1 cellular context compared by ENCODE assay signal in the genomic region with DNA sequence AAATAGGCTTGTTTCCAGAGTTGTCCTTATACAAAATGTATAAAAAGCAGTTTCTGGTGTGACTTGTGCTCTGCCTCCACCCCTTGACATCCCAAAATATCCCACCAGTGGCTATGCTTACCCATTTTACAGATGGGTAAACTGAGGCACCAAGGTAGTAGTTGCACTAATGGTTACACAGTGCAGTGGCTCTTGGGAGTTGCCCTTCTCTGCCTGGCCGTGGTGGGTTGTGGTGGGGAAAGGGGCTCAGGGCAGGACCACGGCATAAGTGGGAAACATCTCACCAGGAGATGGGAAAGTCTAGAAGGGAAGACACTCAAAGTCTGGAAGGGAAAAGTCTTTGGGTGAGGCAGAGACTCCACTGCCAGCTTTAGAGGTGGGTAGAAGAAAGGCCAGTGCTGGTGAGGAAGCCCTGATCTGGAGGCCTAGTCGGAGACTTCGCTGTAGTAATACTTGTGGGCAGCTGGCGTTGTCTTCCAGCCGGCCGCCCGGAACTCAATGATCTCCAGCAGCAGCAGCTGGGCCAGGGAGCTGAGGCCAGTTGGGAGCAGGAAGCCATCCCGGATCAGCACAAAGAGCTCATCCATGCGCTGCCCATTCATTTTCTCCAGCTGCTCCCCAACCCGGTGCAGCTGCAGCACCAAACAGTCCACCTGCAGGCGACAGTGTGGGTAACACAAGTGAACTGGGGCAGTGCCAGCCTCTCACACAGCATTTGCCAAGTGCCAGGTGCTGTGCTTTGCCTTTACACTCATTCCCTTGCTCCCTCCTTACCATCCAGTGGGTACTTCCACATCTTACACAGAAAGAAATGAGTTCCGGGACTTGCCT.
TF ChIP-seq lines count a peak whose summit lies in the region.

No MANE protein-coding gene starts in this region.

TF ChIP-seq in GM12878, 131 proteins besides CTCF, POLR2A, EP300 and RAD21:
- no peak for TF ChIP-seq DPF2 (IDR thresholded peaks at IDR 0.05)
- TF ChIP-seq KAT2A (conservative IDR thresholded peaks at IDR 0.05; ENCODE audit: control insufficient read depth, low read depth, low read length): no peak
- TF ChIP-seq POLR2AphosphoS5 (IDR thresholded peaks at IDR 0.05; ENCODE audit: low read length): peak; percentile 25; the same call in 1 of the 2 replicates
- TF ChIP-seq, protein P1, sequence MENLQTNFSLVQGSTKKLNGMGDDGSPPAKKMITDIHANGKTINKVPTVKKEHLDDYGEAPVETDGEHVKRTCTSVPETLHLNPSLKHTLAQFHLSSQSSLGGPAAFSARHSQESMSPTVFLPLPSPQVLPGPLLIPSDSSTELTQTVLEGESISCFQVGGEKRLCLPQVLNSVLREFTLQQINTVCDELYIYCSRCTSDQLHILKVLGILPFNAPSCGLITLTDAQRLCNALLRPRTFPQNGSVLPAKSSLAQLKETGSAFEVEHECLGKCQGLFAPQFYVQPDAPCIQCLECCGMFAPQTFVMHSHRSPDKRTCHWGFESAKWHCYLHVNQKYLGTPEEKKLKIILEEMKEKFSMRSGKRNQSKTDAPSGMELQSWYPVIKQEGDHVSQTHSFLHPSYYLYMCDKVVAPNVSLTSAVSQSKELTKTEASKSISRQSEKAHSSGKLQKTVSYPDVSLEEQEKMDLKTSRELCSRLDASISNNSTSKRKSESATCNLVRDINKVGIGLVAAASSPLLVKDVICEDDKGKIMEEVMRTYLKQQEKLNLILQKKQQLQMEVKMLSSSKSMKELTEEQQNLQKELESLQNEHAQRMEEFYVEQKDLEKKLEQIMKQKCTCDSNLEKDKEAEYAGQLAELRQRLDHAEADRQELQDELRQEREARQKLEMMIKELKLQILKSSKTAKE (IDR thresholded peaks at IDR 0.05; ENCODE audit: low read depth, poor library complexity, severe bottlenecking): no peak
